Comparison of ENCODE assay signal across 9 cellular contexts in the genomic region with DNA sequence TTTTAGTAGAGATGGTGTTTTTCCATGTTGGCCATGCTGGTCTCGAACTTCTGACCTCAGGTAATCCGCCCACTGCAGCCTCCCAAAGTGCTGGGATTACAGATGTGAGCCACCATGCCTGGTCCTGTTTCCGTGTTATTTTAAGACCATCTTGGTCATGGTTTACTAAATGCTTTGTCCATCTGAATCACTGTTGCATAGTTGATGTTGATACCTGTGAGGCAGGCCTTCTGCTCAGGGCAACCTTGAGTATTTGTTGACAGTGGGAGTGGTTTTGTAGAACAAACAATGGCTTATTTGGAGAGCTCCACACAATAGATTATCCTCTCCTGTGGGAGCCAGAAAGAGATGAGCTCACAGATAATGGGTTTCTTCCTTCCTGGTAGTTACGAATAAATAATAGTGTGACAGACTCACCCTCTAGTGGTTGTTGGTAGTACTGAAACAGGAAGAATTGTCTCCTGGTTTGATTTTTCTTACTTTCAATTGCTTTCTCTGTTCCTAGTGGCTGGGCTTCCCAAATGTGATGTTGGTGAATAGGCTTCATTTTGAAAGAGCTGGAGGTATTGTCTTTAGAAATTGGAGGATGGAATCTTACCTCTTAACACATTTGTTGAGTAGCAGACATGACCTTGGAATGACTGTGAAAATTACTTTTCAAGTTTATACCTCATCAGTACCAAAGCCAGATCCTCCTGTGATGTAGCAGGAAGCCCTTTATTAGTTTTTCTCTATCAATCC. TPM values are rescaled to one million over a fixed set of nuclear protein-coding genes. Genes with fewer than 3 reads are reported as not detected.
DNase-seq lines count a peak whose midpoint lies in the region; ATAC-seq and TF ChIP-seq lines count a peak whose summit lies in the region.
"Had no signal": no experiment of that assay in that cellular context is flagged by ENCODE, and none has a peak within 500 bp of the region (broad histone marks: within the 10 kb centered on the region; RNA-seq: fewer than 3 reads in every experiment).

No MANE protein-coding gene starts in this region.

- no peaks in the 10 kb centered on the region for H3K27me3 ChIP-seq in mesenchymal stem cell (ENCODE audit: control insufficient read depth in 1 of 2, insufficient read depth in 1 of 2, low read length in 2 of 2)

- no peak overlapping the region for H3K4me2 ChIP-seq in mesenchymal stem cell (ENCODE audit: low read length, poor library complexity, severe bottlenecking)

- H2BK120ac ChIP-seq in mesenchymal stem cell (ENCODE audit: low read depth, low read length): no peak overlapping the region

- no peak overlapping the region for H3K18ac ChIP-seq in mesenchymal stem cell (ENCODE audit: low read depth in 1 of 2, low read length in 2 of 2)

- H3K27me3 Mint-ChIP-seq in effector memory CD8-positive, alpha-beta T cell: no peaks in the 10 kb centered on the region
- H3K27me3 Mint-ChIP-seq in type B pancreatic cell: no peaks in the 10 kb centered on the region

- no peak overlapping the region for H2BK5ac ChIP-seq in mesenchymal stem cell (ENCODE audit: low read depth, low read length, poor library complexity, severe bottlenecking)

- H3K4me3 ChIP-seq in mesenchymal stem cell (ENCODE audit: insufficient read depth in 1 of 2, low read depth in 1 of 2, low read length in 2 of 2): no peak overlapping the region

- no peak overlapping the region for H2BK12ac ChIP-seq in mesenchymal stem cell (ENCODE audit: low read length in 2 of 2)

- H3K27ac ChIP-seq in mesenchymal stem cell (ENCODE audit: low read length, poor library complexity, severe bottlenecking): no peak overlapping the region

- H3K4me3 Mint-ChIP-seq in effector memory CD8-positive, alpha-beta T cell: peak overlapping the region in 1 of 2 donors; percentile 21
- H3K4me3 Mint-ChIP-seq in type B pancreatic cell: peak overlapping the region; percentile 44

- H3K9ac ChIP-seq in mesenchymal stem cell (ENCODE audit: low read length): peak overlapping the region; percentile 48

- no peak overlapping the region for H2BK15ac ChIP-seq in mesenchymal stem cell (ENCODE audit: low read depth, poor library complexity, severe bottlenecking)

- no peak overlapping the region for H2AK5ac ChIP-seq in mesenchymal stem cell (ENCODE audit: low read length, severe bottlenecking)

- H3K4me1 ChIP-seq in mesenchymal stem cell (ENCODE audit: control insufficient read depth, insufficient read depth, low read depth, low read length): peaks cover 3% of the 10 kb centered on the region

- peaks cover 15% of the 10 kb centered on the region for H3K79me1 ChIP-seq in mesenchymal stem cell (replicated peaks; ENCODE audit: low read length, poor library complexity, severe bottlenecking)

- no peak overlapping the region for H4K91ac ChIP-seq in mesenchymal stem cell (ENCODE audit: low read length)

- H3K4me1 Mint-ChIP-seq in effector memory CD8-positive, alpha-beta T cell (ENCODE audit: low read depth in 2 of 2): peaks cover 10% of the 10 kb centered on the region in 2 donors
- H3K4me1 Mint-ChIP-seq in type B pancreatic cell (ENCODE audit: unreplicated experiment): peaks cover 24% of the 10 kb centered on the region

- 50% methylated on average over 4 of the region's 4 CpGs for WGBS in mesenchymal stem cell

- H3K23ac ChIP-seq in mesenchymal stem cell (ENCODE audit: low read length in 2 of 2): no peak overlapping the region

- H3K9me3 ChIP-seq in mesenchymal stem cell (ENCODE audit: control insufficient read depth, low read length): no peaks in the 10 kb centered on the region

- H3K4ac ChIP-seq in mesenchymal stem cell (ENCODE audit: low read depth in 1 of 2, low read length in 2 of 2): no peak overlapping the region

- TF ChIP-seq CTCF in type B pancreatic cell (conservative IDR thresholded peaks at IDR 0.05): peak; percentile 95

- no peaks in the 10 kb centered on the region for H3K9me3 Mint-ChIP-seq in effector memory CD8-positive, alpha-beta T cell
- no peaks in the 10 kb centered on the region for H3K9me3 Mint-ChIP-seq in type B pancreatic cell

- H3K14ac ChIP-seq in mesenchymal stem cell (ENCODE audit: low read length in 2 of 2): no peak overlapping the region

- peaks cover 39 to 63% of the 10 kb centered on the region in 2 experiments for H3K36me3 ChIP-seq in mesenchymal stem cell (ENCODE audit: control insufficient read depth in 1 of 2, insufficient read depth in 2 of 2, low read depth in 1 of 2, low read length in 2 of 2)

- peaks cover 6% of the 10 kb centered on the region for H3K36me3 Mint-ChIP-seq in effector memory CD8-positive, alpha-beta T cell (ENCODE audit: insufficient read depth)
- peaks cover 47% of the 10 kb centered on the region for H3K36me3 Mint-ChIP-seq in type B pancreatic cell

- DNase-seq in AML-193 (lab: John Stamatoyannopoulos, UW): peak; percentile 71 to 72
- DNase-seq in NCI-H128 (lab: John Stamatoyannopoulos, UW; ENCODE audit: unreplicated experiment): peak; percentile 69
- DNase-seq in SKM-1 (lab: John Stamatoyannopoulos, UW; ENCODE audit: unreplicated experiment): peak; percentile 55
- DNase-seq in effector memory CD8-positive, alpha-beta T cell: peak; percentile 23 to 33 (median 28)
- peak; percentile 82 for DNase-seq in mesenchymal stem cell
- no peak for DNase-seq in type B pancreatic cell (ENCODE audit: extremely low spot score, unreplicated experiment)

- H2AFZ ChIP-seq in mesenchymal stem cell (ENCODE audit: low read depth, low read length): no peak overlapping the region

- no peak overlapping the region for H4K8ac ChIP-seq in mesenchymal stem cell (ENCODE audit: low read length)

- H3K27ac Mint-ChIP-seq in effector memory CD8-positive, alpha-beta T cell: peak overlapping the region; percentile 77 to 89
- H3K27ac Mint-ChIP-seq in type B pancreatic cell: peak overlapping the region; percentile 93

- peak; percentile 85 for ATAC-seq in GM18498 (IDR thresholded peaks at IDR 0.05; ENCODE audit: unreplicated experiment)
- peak; percentile 71 for ATAC-seq in HG02840 (IDR thresholded peaks at IDR 0.05; ENCODE audit: low FRiP score, unreplicated experiment)
- ATAC-seq in effector memory CD8-positive, alpha-beta T cell (replicated peaks): peak; percentile 96

RNA-seq across cellular contexts. Expression of a gene that starts 39.0 kb away (rescaled TPM):
- polyA plus RNA-seq in mesenchymal stem cell (2013, experiment 1 of 2): 66.8 TPM
- polyA plus RNA-seq in mesenchymal stem cell (2013, experiment 2 of 2): 64.0 TPM
- 187 and 253 TPM in 2 replicates for total RNA-seq in type B pancreatic cell (ENCODE audit: low replicate concordance)

RNA-seq across cellular contexts. Expression of a gene that starts 49.0 kb away (rescaled TPM):
- not detected for polyA plus RNA-seq in mesenchymal stem cell (2013, experiment 1 of 2)
- not detected for polyA plus RNA-seq in mesenchymal stem cell (2013, experiment 2 of 2)
- total RNA-seq in type B pancreatic cell (ENCODE audit: low replicate concordance): not detected in 2 replicates
- total RNA-seq: T-helper 2 cell treated with Interferon-gamma antibody and Interleukin-4, amounts not matched to agents 100 ng/mL and 5 ng/mL, for 36 hours had no signal

RNA-seq across cellular contexts. Expression of a gene that starts 59.3 kb away (rescaled TPM):
- 210 TPM for polyA plus RNA-seq in mesenchymal stem cell (2013, experiment 1 of 2)
- polyA plus RNA-seq in mesenchymal stem cell (2013, experiment 2 of 2): 217 TPM
- 107 and 144 TPM in 2 replicates for total RNA-seq in type B pancreatic cell (ENCODE audit: low replicate concordance)
